ENCODE assay signal across 17 cellular contexts in the genomic region with DNA sequence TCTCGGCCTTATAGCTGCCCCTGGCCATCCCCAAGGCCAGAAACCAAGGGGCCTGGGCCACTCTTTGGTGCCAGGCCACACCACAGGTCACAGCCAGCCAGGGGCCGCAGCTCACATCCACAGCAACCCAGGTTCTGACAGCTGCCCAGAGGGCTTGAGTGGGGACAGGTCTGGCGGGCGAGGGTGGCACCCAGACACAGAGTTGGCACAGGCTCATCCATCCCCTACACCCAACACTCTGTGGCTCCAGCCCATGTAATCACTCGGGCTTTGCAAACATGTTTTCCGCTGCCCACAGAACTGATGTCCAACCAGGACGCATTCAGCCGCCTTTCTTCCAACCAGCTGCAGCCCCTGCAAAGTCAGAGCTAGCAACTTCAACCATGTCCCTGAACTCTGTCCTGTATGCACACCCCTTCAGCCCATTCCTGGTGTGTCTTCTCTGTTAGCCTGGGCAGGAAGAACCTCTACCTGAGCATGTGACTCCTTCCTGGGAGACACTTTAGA.
"Had no signal": no experiment of that assay in that cellular context is flagged by ENCODE, and none has a peak within 500 bp of the region (broad histone marks: within the 10 kb centered on the region; RNA-seq: fewer than 3 reads in every experiment).

No MANE protein-coding gene starts in this region.

- H3K27me3 Mint-ChIP-seq: activated naive CD8-positive, alpha-beta T cell had no signal

- H3K27ac Mint-ChIP-seq: activated naive CD8-positive, alpha-beta T cell; nephron progenitor cell had no signal

- ATAC-seq: psoas muscle, right cardiac atrium had no signal

- DNase-seq: activated CD4-positive, alpha-beta T cell treated with anti-CD3 and anti-CD28 coated beads, Interleukin-2, amount 50 U/mL, for 1 hour; activated CD8-positive, alpha-beta memory T cell treated with anti-CD3 and anti-CD28 coated beads for 24 hours; activated CD8-positive, alpha-beta memory T cell treated with anti-CD3 and anti-CD28 coated beads, Interleukin-2, amount 50 U/mL, for 48 hours; amygdala; foreskin fibroblast; hypothalamus; kidney; left ventricle myocardium inferior; mammary epithelial cell; nephron progenitor cell; occipital lobe; right cardiac atrium; small intestine; stimulated activated CD4-positive, alpha-beta T cell treated with anti-CD3 and anti-CD28 coated beads, Interleukin-4, amount 100 ng/mL, for 1 hour; T-helper 9 cell had no signal

- H3K4me3 Mint-ChIP-seq: activated naive CD8-positive, alpha-beta T cell; nephron progenitor cell had no signal

- H3K36me3 Mint-ChIP-seq: activated naive CD8-positive, alpha-beta T cell had no signal
